Comparison of ENCODE assay signal across 24 cellular contexts in the genomic region with DNA sequence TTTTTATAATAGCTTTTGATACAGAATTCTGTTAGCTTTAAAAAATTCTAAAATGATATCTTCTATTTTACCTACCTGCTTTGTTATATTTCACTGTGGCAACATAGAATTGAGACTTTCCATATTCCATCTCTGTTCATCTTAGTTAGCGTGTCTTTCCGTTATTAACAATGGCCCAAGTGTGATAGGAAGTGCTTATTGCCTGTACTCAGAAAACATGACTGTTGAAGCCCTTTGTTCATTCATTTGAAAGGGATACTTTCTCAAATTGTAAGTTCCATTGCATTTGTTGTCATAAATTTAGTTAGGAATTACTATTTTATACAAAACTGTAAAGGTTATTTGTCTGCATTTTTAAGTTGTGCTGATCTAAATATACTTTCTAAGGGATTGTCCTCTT.
DNase-seq lines count a peak whose midpoint lies in the region; FAIRE-seq and TF ChIP-seq lines count a peak whose summit lies in the region.
"Had no signal": no experiment of that assay in that cellular context is flagged by ENCODE, and none has a peak within 500 bp of the region (broad histone marks: within the 10 kb centered on the region; RNA-seq: fewer than 3 reads in every experiment).

No MANE protein-coding gene starts in this region.

- no peaks in the 10 kb centered on the region; the same call in 1 of the 2 replicates for H3K36me3 ChIP-seq in GM23248 (ENCODE audit: low read depth)
- H3K36me3 ChIP-seq in colonic mucosa, result no peaks in the 10 kb centered on the region
- H3K36me3 ChIP-seq in muscle layer of colon (ENCODE audit: insufficient read depth, low read length), result no peaks in the 10 kb centered on the region
- H3K36me3 ChIP-seq in stomach, result no peaks in the 10 kb centered on the region
- H3K36me3 ChIP-seq: neutrophil had no signal

- no peak for TF ChIP-seq POLR2A in stomach (IDR thresholded peaks at IDR 0.05)
- no peak for TF ChIP-seq POLR2A in erythroblast (IDR thresholded peaks at IDR 0.05; ENCODE audit: low read length)
- TF ChIP-seq POLR2A in GM12892 (IDR thresholded peaks at IDR 0.05; ENCODE audit: low read depth, low read length), result no peak

- H3K27ac ChIP-seq in GM23248, result peak overlapping the region; percentile 81
- peak overlapping the region; percentile 43 for H3K27ac ChIP-seq in colonic mucosa
- H3K27ac ChIP-seq in muscle layer of colon (ENCODE audit: low read depth, low read length), result peak overlapping the region; percentile 45
- peak overlapping the region in 4 of 5 donors; percentile 23 to 72 (median 65) for H3K27ac ChIP-seq in stomach
- H3K27ac ChIP-seq: BLaER1, neutrophil had no signal

- intact Hi-C loops in colonic mucosa (cut with DNase I) (no loop called here), stomach (cut with DNase I; ENCODE audit: low total_unique reads) (no loop called here)

- H3K9me3 ChIP-seq in GM23248 (ENCODE audit: low read depth), result no peaks in the 10 kb centered on the region
- no peaks in the 10 kb centered on the region for H3K9me3 ChIP-seq in colonic mucosa
- no peaks in the 10 kb centered on the region for H3K9me3 ChIP-seq in muscle layer of colon (ENCODE audit: low read length)
- no peaks in the 10 kb centered on the region for H3K9me3 ChIP-seq in stomach
- H3K9me3 ChIP-seq: BLaER1, Caco-2, neutrophil had no signal

- DNase-seq in GM23248, result no peak
- DNase-seq in colonic mucosa, result no peak
- DNase-seq in stomach, result no peak
- no peak for DNase-seq in NCI-H2171 (lab: John Stamatoyannopoulos, UW)
- DNase-seq in middle frontal gyrus (ENCODE audit: extremely low spot score, low spot score), result no peak
- DNase-seq in erythroblast (lab: John Stamatoyannopoulos, UW), result no peak
- no peak for DNase-seq in GM12892 (ENCODE audit: insufficient read length)
- DNase-seq: activated CD4-positive, CD25-positive, alpha-beta regulatory T cell treated with anti-CD3 and anti-CD28 coated beads, Interleukin-2, amount 50 U/mL, for 72 hours; activated CD8-positive, alpha-beta T cell treated with anti-CD3 and anti-CD28 coated beads for 36 hours; aorta; Caco-2; GF-D8; Kasumi-1; mammary epithelial cell; MV-4-11; NCI-H1436 treated with DMSO at 0.1 percent for 48 hours; small intestine; stimulated activated CD4-positive, alpha-beta T cell treated with anti-CD3 and anti-CD28 coated beads, Interleukin-1b, Interleukin-23, amount 100 ng/mL, for 48 hours; stimulated activated CD8-positive, alpha-beta memory T cell treated with anti-CD3 and anti-CD28 coated beads, Interleukin-4, amount 100 ng/mL, for 48 hours; stimulated activated naive CD8-positive, alpha-beta T cell treated with anti-CD3 and anti-CD28 coated beads, Interleukin-15, amount 100 ng/mL, for 72 hours had no signal

- no peak overlapping the region for H2AFZ ChIP-seq in GM23248

- no peaks in the 10 kb centered on the region for H3K9me2 ChIP-seq in GM23248 (ENCODE audit: insufficient read depth)

- FAIRE-seq in GM12892 (lab: Jason Lieb, UNC), result no peak
- FAIRE-seq: HepG2, small intestine had no signal

- in situ Hi-C loops in GM23248 (cut with MboI), result no loop called here

- TF ChIP-seq CTCF in colonic mucosa (IDR thresholded peaks at IDR 0.05), result no peak
- no peak for TF ChIP-seq CTCF in stomach (IDR thresholded peaks at IDR 0.05)

- H4K20me1 ChIP-seq in GM23248 (ENCODE audit: insufficient read depth), result peaks cover 20% of the 10 kb centered on the region

- H3K4me1 ChIP-seq in GM23248 (ENCODE audit: insufficient read depth) (peaks cover 89% of the 10 kb centered on the region), colonic mucosa (no peaks in the 10 kb centered on the region), muscle layer of colon (ENCODE audit: insufficient read depth, low read length) (peaks cover 74% of the 10 kb centered on the region), stomach (peaks cover 25 to 76% (median 56%) of the 10 kb centered on the region in 4 donors)

- peaks cover 79% of the 10 kb centered on the region for H3F3A ChIP-seq in GM23248 (ENCODE audit: insufficient read depth)

- H3K9ac ChIP-seq in GM23248, result peak overlapping the region; percentile 34; the same call in 1 of the 2 replicates
- no peak overlapping the region for H3K9ac ChIP-seq in colonic mucosa (ENCODE audit: low read depth in 2 of 2, low read length in 2 of 2)
- no peak overlapping the region for H3K9ac ChIP-seq in muscle layer of colon (ENCODE audit: low read length)
- H3K9ac ChIP-seq: BLaER1 had no signal

- H3K4me3 ChIP-seq in GM23248 (0 out of 2 replicates have a peak overlapping the region, but pooled peaks have one; percentile 44), colonic mucosa (no peak overlapping the region), muscle layer of colon (ENCODE audit: low read depth in 1 of 2, low read length in 2 of 2) (no peak overlapping the region), stomach (no peak overlapping the region)
- H3K4me3 ChIP-seq: BLaER1 had no signal

- H3K79me2 ChIP-seq in GM23248 (ENCODE audit: insufficient read depth), result peaks cover 95% of the 10 kb centered on the region

- TF ChIP-seq EP300 in stomach (IDR thresholded peaks at IDR 0.05), result no peak

- 97 to 100% methylated on average over 2 of the region's 2 CpGs for WGBS in GM23248 (ENCODE audit: low coverage in 1 of 2, low lambda C conversion rate in 2 of 2, missing lambda C conversion rate in 2 of 2), 2 experiments
- 84 to 95% (median 91%) methylated on average over 2 of the region's 2 CpGs for WGBS in stomach, 5 donors

- H3K27me3 ChIP-seq in GM23248 (replicated peaks; ENCODE audit: insufficient read depth) (no peaks in the 10 kb centered on the region), colonic mucosa (no peaks in the 10 kb centered on the region), muscle layer of colon (ENCODE audit: control insufficient read depth in 1 of 2, insufficient read depth in 2 of 2, low read length in 2 of 2) (no peaks in the 10 kb centered on the region), stomach (no peaks in the 10 kb centered on the region)
- H3K27me3 ChIP-seq: BLaER1, neutrophil had no signal

- peak overlapping the region; percentile 55 for H3K4me2 ChIP-seq in GM23248 (ENCODE audit: unreplicated experiment)
- H3K4me2 ChIP-seq: BLaER1 had no signal
